ENCODE assay signal across 9 cellular contexts in the genomic region with DNA sequence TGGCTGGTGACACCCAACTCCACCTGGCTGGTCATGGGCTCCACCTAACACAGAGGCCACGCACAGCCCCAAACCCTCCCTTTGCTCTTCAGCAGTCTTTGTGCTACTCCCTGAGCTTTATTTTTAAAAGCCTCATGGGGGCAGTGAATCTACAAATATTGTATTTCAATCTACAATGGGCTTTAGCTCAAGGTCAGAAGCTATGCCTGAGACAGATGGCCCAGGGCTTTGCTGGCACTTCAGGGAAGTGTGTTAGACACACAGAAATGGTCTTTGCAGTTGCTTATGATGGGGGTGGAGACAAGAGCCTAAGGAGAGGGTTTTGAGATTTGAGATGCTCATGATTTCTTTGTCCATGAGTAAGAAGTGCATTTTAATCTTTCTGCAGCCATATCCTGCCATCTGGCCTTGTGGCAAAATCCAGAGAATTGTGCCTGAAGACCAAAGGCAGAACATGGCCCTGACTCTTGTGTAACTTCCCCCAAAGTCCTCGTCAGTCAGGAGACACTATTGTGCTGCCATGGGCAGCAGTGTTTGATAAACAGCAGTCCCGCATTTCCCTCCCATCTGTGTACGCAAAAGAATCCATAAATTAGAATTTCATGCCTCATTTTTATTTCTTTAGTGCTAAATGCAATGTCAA.
DNase-seq lines count a peak whose midpoint lies in the region; ATAC-seq, FAIRE-seq and TF ChIP-seq lines count a peak whose summit lies in the region.
"Had no signal": no experiment of that assay in that cellular context is flagged by ENCODE, and none has a peak within 500 bp of the region (broad histone marks: within the 10 kb centered on the region; RNA-seq: fewer than 3 reads in every experiment).

No MANE protein-coding gene starts in this region.

- peak; percentile 28 for TF ChIP-seq CTCF in C4-2B (conservative IDR thresholded peaks at IDR 0.05)
- TF ChIP-seq CTCF in ascending aorta (IDR thresholded peaks at IDR 0.05), result peak in 2 of 3 experiments; percentile 31 to 55
- TF ChIP-seq CTCF in HepG2 (CRISPR knock-in tag; IDR thresholded peaks at IDR 0.05), result 0 out of 2 replicates have a peak, but pooled peaks have one; percentile 17

- ATAC-seq in HepG2 (no peak), HG02623 (IDR thresholded peaks at IDR 0.05; ENCODE audit: unreplicated experiment) (no peak)

- H3K36me3 ChIP-seq in ascending aorta, result no peaks in the 10 kb centered on the region
- H3K36me3 ChIP-seq in HepG2 (replicated peaks in 1 of 2; ENCODE audit: control insufficient read depth in 1 of 2, insufficient read depth in 2 of 2, low read length in 2 of 2), result no peaks in the 10 kb centered on the region

- intact Hi-C loops in ascending aorta (cut with DNase I) (loop anchor here (1.0 kb wide), 1 partner anchor 514 kb away; no protein-coding TSS in a partner anchor), HepG2 (cut with micrococcal nuclease; ENCODE audit: unreplicated experiment) (loop anchor here (10.0 kb wide), 1 partner anchor 1112 kb away; no protein-coding TSS in a partner anchor), posterior cingulate gyrus (cut with DNase I) (no loop called here)

- CTCF ChIA-PET in HepG2 (lab: Yijun Ruan, JAX; ENCODE audit: low intra/inter-chr PET ratio, low total read pairs), result no interaction called here

- TF ChIP-seq EP300 in HepG2 (IDR thresholded peaks at IDR 0.05; ENCODE audit: low read depth in 2 of 2, low read length in 2 of 2) (no peak), HepG2 (CRISPR knock-in tag; IDR thresholded peaks at IDR 0.05; ENCODE audit: borderline replicate concordance) (no peak)

- 26% methylated on average over 4 of the region's 4 CpGs for WGBS in HepG2 (ENCODE audit: low lambda C conversion rate)

- in situ Hi-C loops in HepG2 (cut with HindIII; ENCODE audit: extremely low pct_ligation_motif_present, low pct_unique_long_range_greater_than_20kb), result no loop called here

- H3K4me2 ChIP-seq in HepG2 (ENCODE audit: low read depth, low read length), result no peak overlapping the region

- H3K9me3 ChIP-seq in ascending aorta (no peaks in the 10 kb centered on the region), HepG2 (ENCODE audit: low read length) (no peaks in the 10 kb centered on the region)

- POLR2A ChIA-PET in HepG2 (lab: Yijun Ruan, JAX), result no interaction called here

- H3K4me3 ChIP-seq in ascending aorta (no peak overlapping the region), HepG2 (replicated peaks in 1 of 3; ENCODE audit: insufficient read depth in 1 of 3, low read depth in 2 of 3, low read length in 3 of 3) (no peak overlapping the region)
- H3K4me3 ChIP-seq: skin epidermis had no signal

- no peak for TF ChIP-seq RAD21 in HepG2 (CRISPR knock-in tag; IDR thresholded peaks at IDR 0.05)

- no peak overlapping the region for H3K27ac ChIP-seq in C4-2B
- peak overlapping the region in 1 of 2 donors; percentile 29 for H3K27ac ChIP-seq in ascending aorta
- no peak overlapping the region for H3K27ac ChIP-seq in HepG2 (ENCODE audit: extremely low read length, insufficient read depth, low read length)

- H4K20me1 ChIP-seq in HepG2 (ENCODE audit: insufficient read depth, low read length), result no peaks in the 10 kb centered on the region

- TF ChIP-seq POLR2A in HepG2 (IDR thresholded peaks at IDR 0.05; ENCODE audit: insufficient read depth in 1 of 2, low read depth in 2 of 2, low read length in 2 of 2), result no peak

- H3K27me3 ChIP-seq in ascending aorta (no peaks in the 10 kb centered on the region), HepG2 (ENCODE audit: control insufficient read depth in 1 of 2, insufficient read depth in 2 of 2, low read length in 2 of 2) (peaks cover 0 to 7% of the 10 kb centered on the region in 2 experiments; a peak in 1 of 5 replicates)

- BruUV-seq in HepG2 (replicated peaks; lab: Mats Ljungman, UMichigan), result no TSS peak

- FAIRE-seq in HepG2 (lab: Jason Lieb, UNC), result no peak

- no peak overlapping the region for H2AFZ ChIP-seq in HepG2 (ENCODE audit: low read length)

- DNase-seq in NAMALWA (ENCODE audit: low spot score), result peak; percentile 26
- no peak for DNase-seq in ascending aorta (ENCODE audit: low spot score in 2 of 2)
- DNase-seq in HepG2 (ENCODE audit: low spot score), result no peak
- no peak for DNase-seq in stimulated activated naive CD4-positive, alpha-beta T cell treated with Interleukin-2 at 50 U/mL for 16 hours (lab: John Stamatoyannopoulos, UW)
- DNase-seq in kidney tubule cell (ENCODE audit: low spot score), result no peak
- DNase-seq in posterior cingulate gyrus, result no peak

- H3K79me2 ChIP-seq in HepG2 (ENCODE audit: insufficient read depth, low read length), result no peaks in the 10 kb centered on the region

- no peak overlapping the region for H3K9ac ChIP-seq in HepG2 (ENCODE audit: insufficient read depth, low read depth, low read length)

- H3K4me1 ChIP-seq in ascending aorta, result peaks cover 13 to 16% of the 10 kb centered on the region in 2 donors
- no peaks in the 10 kb centered on the region for H3K4me1 ChIP-seq in HepG2 (ENCODE audit: insufficient read depth, low read length)

TF ChIP-seq in HepG2, 621 proteins besides CTCF, POLR2A, EP300 and RAD21:
- TF ChIP-seq STAG1 (CRISPR knock-in tag; IDR thresholded peaks at IDR 0.05) (peak; percentile 29), ZNF501 (CRISPR knock-in tag; IDR thresholded peaks at IDR 0.05) (no peak)
